Comparison of ENCODE assay signal across 19 cellular contexts in the genomic region with DNA sequence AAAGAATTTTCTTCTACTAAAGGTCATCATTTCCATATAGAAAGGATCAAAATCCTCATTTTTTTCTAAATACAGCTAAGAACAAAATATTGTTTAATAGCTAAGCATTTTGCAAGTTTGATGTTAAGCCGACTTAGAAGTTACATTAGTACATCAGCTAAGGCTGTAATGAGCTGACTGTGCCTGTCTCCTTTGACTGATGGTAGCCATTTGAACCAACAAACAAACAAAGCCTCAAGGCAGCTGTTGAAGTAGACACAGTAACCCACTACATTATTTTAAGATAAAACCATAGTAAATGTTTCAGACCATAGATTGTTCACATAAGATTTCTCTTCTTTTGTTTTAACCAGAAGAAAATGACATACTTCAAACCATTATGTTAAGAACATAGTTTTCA.
DNase-seq lines count a peak whose midpoint lies in the region; ATAC-seq lines count a peak whose summit lies in the region.
"Had no signal": no experiment of that assay in that cellular context is flagged by ENCODE, and none has a peak within 500 bp of the region (broad histone marks: within the 10 kb centered on the region; RNA-seq: fewer than 3 reads in every experiment).

No MANE protein-coding gene starts in this region.

- no peak for ATAC-seq in GM21390 (IDR thresholded peaks at IDR 0.05; ENCODE audit: unreplicated experiment)
- no peak for ATAC-seq in HG02981 (IDR thresholded peaks at IDR 0.05; ENCODE audit: unreplicated experiment)

- DNase-seq in NCI-H748 (lab: John Stamatoyannopoulos, UW; ENCODE audit: unreplicated experiment) (peak; percentile 9), NCI-H748 treated with DMSO at 0.1 percent for 48 hours (lab: John Stamatoyannopoulos, UW) (no peak), caudate nucleus (lab: John Stamatoyannopoulos, UW) (no peak), midbrain (lab: John Stamatoyannopoulos, UW) (peak; percentile 36)
- DNase-seq in activated effector memory CD4-positive, alpha-beta T cell treated with anti-CD3 and anti-CD28 coated beads, Interleukin-2, amount 50 U/mL, for 16 hours, result no peak
- DNase-seq: 8988T, ACHN, GOT3, HFFc6, KBM-7, MG63, NCI-H1105 treated with DMSO at 0.1 percent for 48 hours, NCI-H2029, NCI-H2227 treated with DMSO at 0.1 percent for 48 hours, NCI-H526 treated with DMSO at 0.1 percent for 48 hours, SHP77 treated with DMSO at 0.1 percent for 48 hours had no signal

- H3K27ac ChIP-seq in caudate nucleus (ENCODE audit: low read depth, low read length), result peak overlapping the region; percentile 22
- H3K27ac ChIP-seq: RWPE1 had no signal

Comparison
In these comparisons a context has a peak if more than half of its experiments do, and no peak if none do; other contexts are left out.
1. DNase-seq: peak in NCI-H748 (single experiment) and midbrain (single experiment); none in NCI-H748 treated with DMSO at 0.1 percent for 48 hours (single experiment), caudate nucleus (0 of 61) and activated effector memory CD4-positive, alpha-beta T cell treated with anti-CD3 and anti-CD28 coated beads, Interleukin-2, amount 50 U/mL, for 16 hours (single experiment).